ENCODE assay signal across 17 cellular contexts in the genomic region with DNA sequence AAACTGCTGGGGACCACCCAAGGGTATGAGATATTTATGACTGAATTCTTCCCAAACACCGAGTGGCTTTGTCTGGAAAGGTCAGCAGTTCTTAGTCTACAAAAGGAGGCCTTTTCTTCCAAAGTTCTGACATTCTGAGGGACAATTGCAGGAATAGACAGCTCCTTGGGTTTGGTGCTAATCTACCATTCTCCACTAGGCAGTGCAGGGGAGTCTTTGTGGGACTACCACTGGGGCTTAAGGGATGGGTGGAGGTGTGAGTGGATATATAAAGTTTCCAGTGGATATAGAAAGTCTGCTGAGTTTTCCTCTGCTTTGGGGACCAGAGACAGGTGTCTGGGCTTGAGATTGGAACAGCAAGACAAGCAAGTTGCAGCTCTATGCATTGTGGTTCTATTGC.
A peak's percentile ranks its signal among the peaks of the same experiment; 100 is the strongest.
DNase-seq lines count a peak whose midpoint lies in the region; ATAC-seq and TF ChIP-seq lines count a peak whose summit lies in the region.
"Had no signal": no experiment of that assay in that cellular context is flagged by ENCODE, and none has a peak within 500 bp of the region (broad histone marks: within the 10 kb centered on the region; RNA-seq: fewer than 3 reads in every experiment).

No MANE protein-coding gene starts in this region.

- H3K9ac ChIP-seq in H9 (ENCODE audit: extremely low read depth, insufficient read length, low read length), result no peak overlapping the region
- no peak overlapping the region for H3K9ac ChIP-seq in Loucy (ENCODE audit: low read depth, low read length, poor library complexity, severe bottlenecking)
- no peak overlapping the region for H3K9ac ChIP-seq in colonic mucosa (ENCODE audit: low read depth in 2 of 2, low read length in 2 of 2)

- no peak overlapping the region for H4K91ac ChIP-seq in H9 (ENCODE audit: insufficient read length, low read depth, low read length)

- no peak overlapping the region for H3K23ac ChIP-seq in H9 (ENCODE audit: insufficient read length, low read depth, low read length)

- no peak overlapping the region for H3K4me3 Mint-ChIP-seq in CD14-positive monocyte
- H3K4me3 Mint-ChIP-seq in H9, result no peak overlapping the region
- H3K4me3 Mint-ChIP-seq: B cell; CD4-positive, alpha-beta memory T cell; IgD-negative memory B cell had no signal

- H3K4me2 ChIP-seq in H9 (ENCODE audit: insufficient read depth, insufficient read length, low read length) (no peak overlapping the region), Loucy (ENCODE audit: low read depth, low read length, poor library complexity, severe bottlenecking) (no peak overlapping the region)

- H4K20me1 ChIP-seq in H9 (ENCODE audit: control insufficient read depth, insufficient read depth, insufficient read length) (no peaks in the 10 kb centered on the region), Loucy (ENCODE audit: insufficient read depth, low read length, poor library complexity, severe bottlenecking) (no peaks in the 10 kb centered on the region)

- H3F3A ChIP-seq in Loucy (ENCODE audit: low read depth), result no peaks in the 10 kb centered on the region

- no peak overlapping the region for H2BK12ac ChIP-seq in H9 (ENCODE audit: insufficient read length, low read depth, low read length)

- no peak overlapping the region for H4K8ac ChIP-seq in H9 (replicated peaks; ENCODE audit: insufficient read length, low read depth, low read length)

- no peak overlapping the region for H2AK5ac ChIP-seq in H9 (ENCODE audit: insufficient read length, low read length)

- H3K27ac Mint-ChIP-seq in CD14-positive monocyte (no peak overlapping the region), H9 (no peak overlapping the region)
- H3K27ac Mint-ChIP-seq: B cell; CD4-positive, alpha-beta memory T cell; IgD-negative memory B cell had no signal

- no peak overlapping the region for H2BK5ac ChIP-seq in H9 (ENCODE audit: insufficient read length, low read length)

- H3K9me3 ChIP-seq in H9 (ENCODE audit: control insufficient read depth, low read depth, low read length) (no peaks in the 10 kb centered on the region), Loucy (ENCODE audit: insufficient read depth, low read depth, low read length) (no peaks in the 10 kb centered on the region), tibial artery (no peaks in the 10 kb centered on the region), colonic mucosa (no peaks in the 10 kb centered on the region)

- H2BK20ac ChIP-seq in H9 (ENCODE audit: low read depth, low read length, poor library complexity, severe bottlenecking), result no peak overlapping the region

- H3K79me1 ChIP-seq in H9 (ENCODE audit: insufficient read depth, low read depth, low read length, poor library complexity, severe bottlenecking), result no peaks in the 10 kb centered on the region

- H3K9me3 Mint-ChIP-seq in CD14-positive monocyte, result peaks cover 2 to 8% (median 6%) of the 10 kb centered on the region in 7 donors
- H3K9me3 Mint-ChIP-seq in H9, result peaks cover 0 to 5% of the 10 kb centered on the region in 2 experiments; a peak in 2 of 5 replicates

- H3K79me2 ChIP-seq in H9 (ENCODE audit: insufficient read depth, low read length) (no peaks in the 10 kb centered on the region), Loucy (ENCODE audit: insufficient read depth, low read length) (no peaks in the 10 kb centered on the region)

- no peak overlapping the region for H3K4me3 ChIP-seq in Loucy (ENCODE audit: low read length, poor library complexity, severe bottlenecking)
- no peak overlapping the region for H3K4me3 ChIP-seq in tibial artery
- no peak overlapping the region for H3K4me3 ChIP-seq in colonic mucosa

- no peak overlapping the region for H3K4ac ChIP-seq in H9 (ENCODE audit: low read depth, low read length)

- no peak overlapping the region for H3K14ac ChIP-seq in H9 (ENCODE audit: insufficient read depth, low read length)

- ATAC-seq in GM21619 (IDR thresholded peaks at IDR 0.05; ENCODE audit: unreplicated experiment), result no peak

- H3K36me3 ChIP-seq in Loucy (ENCODE audit: insufficient read depth, low read length) (no peaks in the 10 kb centered on the region), tibial artery (no peaks in the 10 kb centered on the region), colonic mucosa (no peaks in the 10 kb centered on the region)

- no peak overlapping the region for H2BK120ac ChIP-seq in H9 (ENCODE audit: low read depth, low read length, poor library complexity, severe bottlenecking)

- H3K27me3 ChIP-seq in H9 (ENCODE audit: insufficient read depth, low read length) (no peaks in the 10 kb centered on the region), Loucy (ENCODE audit: insufficient read depth, low read length, poor library complexity, severe bottlenecking) (no peaks in the 10 kb centered on the region), tibial artery (no peaks in the 10 kb centered on the region), colonic mucosa (no peaks in the 10 kb centered on the region)

- H3K18ac ChIP-seq in H9 (ENCODE audit: insufficient read length, low read depth, low read length), result no peak overlapping the region

- no peak overlapping the region for H3K27ac ChIP-seq in H9 (ENCODE audit: insufficient read length, low read depth, low read length)
- no peak overlapping the region for H3K27ac ChIP-seq in tibial artery
- H3K27ac ChIP-seq in colonic mucosa, result no peak overlapping the region

- no peaks in the 10 kb centered on the region for H3K9me2 ChIP-seq in Loucy (replicated peaks; ENCODE audit: low read depth, low read length)

- no peak overlapping the region for H4K5ac ChIP-seq in H9 (ENCODE audit: insufficient read length, low read depth, low read length)

- H2AFZ ChIP-seq in H9 (ENCODE audit: low read length), result no peak overlapping the region
- H2AFZ ChIP-seq in Loucy (ENCODE audit: low read length), result no peak overlapping the region

- H3K27me3 Mint-ChIP-seq in CD14-positive monocyte (ENCODE audit: low read depth in 3 of 3) (peaks cover 8 to 9% (median 9%) of the 10 kb centered on the region in 3 donors), H9 (ENCODE audit: low read depth) (peaks cover 5% of the 10 kb centered on the region)

- H3K36me3 Mint-ChIP-seq in CD14-positive monocyte (no peaks in the 10 kb centered on the region), H9 (ENCODE audit: insufficient read depth in 1 of 3, low read depth in 3 of 3) (peaks cover 5 to 19% (median 18%) of the 10 kb centered on the region in 3 experiments; a peak in 6 of 7 replicates)
- H3K36me3 Mint-ChIP-seq: CD4-positive, alpha-beta memory T cell; IgD-negative memory B cell had no signal

- H2BK15ac ChIP-seq in H9 (ENCODE audit: low read depth, low read length), result no peak overlapping the region

- intact Hi-C loops in CD14-positive monocyte (cut with micrococcal nuclease), result no loop called here
- intact Hi-C loops in tibial artery (cut with DNase I; ENCODE audit: low total_unique reads), result no loop called here
- intact Hi-C loops in colonic mucosa (cut with DNase I), result no loop called here

- DNase-seq in CD14-positive monocyte (ENCODE audit: low spot score), result peak; percentile 11
- peak; percentile 4 for DNase-seq in H9
- peak; percentile 17 for DNase-seq in ecto neural progenitor cell (ENCODE audit: low spot score)
- DNase-seq in tibial artery, result no peak
- DNase-seq in colonic mucosa, result no peak
- no peak for DNase-seq in HUDEP-2 (lab: John Stamatoyannopoulos, UW; ENCODE audit: unreplicated experiment in 76 of 76)
- DNase-seq: C1 segment of cervical spinal cord; CD4-positive, alpha-beta memory T cell; COR-L47; DMS153; DMS79 treated with DMSO at 0.1 percent for 48 hours; GDM1; HCEC 1CT had no signal

- H3K4me1 Mint-ChIP-seq in CD14-positive monocyte (no peaks in the 10 kb centered on the region), H9 (no peaks in the 10 kb centered on the region)
- H3K4me1 Mint-ChIP-seq: B cell; CD4-positive, alpha-beta memory T cell had no signal

- no peak for TF ChIP-seq CTCF in CD14-positive monocyte (IDR thresholded peaks at IDR 0.05)
- peak; percentile 26; the same call in 1 of the 3 replicates for TF ChIP-seq CTCF in H9 (conservative IDR thresholded peaks at IDR 0.05)
- peak; percentile 17 for TF ChIP-seq CTCF in Loucy (conservative IDR thresholded peaks at IDR 0.05; ENCODE audit: low read length)
- no peak for TF ChIP-seq CTCF in tibial artery (IDR thresholded peaks at IDR 0.05)
- no peak for TF ChIP-seq CTCF in colonic mucosa (IDR thresholded peaks at IDR 0.05)

- no peak overlapping the region for H3K56ac ChIP-seq in H9 (ENCODE audit: insufficient read length, low read depth, low read length)

- no peak overlapping the region for H3T11ph ChIP-seq in H9 (ENCODE audit: low read length)

- no peaks in the 10 kb centered on the region for H3K4me1 ChIP-seq in H9 (ENCODE audit: insufficient read depth, low read length)
- H3K4me1 ChIP-seq in Loucy (ENCODE audit: insufficient read depth, low read length, poor library complexity, severe bottlenecking), result no peaks in the 10 kb centered on the region
- no peaks in the 10 kb centered on the region for H3K4me1 ChIP-seq in tibial artery
- no peaks in the 10 kb centered on the region for H3K4me1 ChIP-seq in colonic mucosa

- WGBS in H9 (ENCODE audit: extremely low coverage, insufficient read length, low lambda C conversion rate), result no CpG with 5 or more reads among the region's 1 CpG

- H3K23me2 ChIP-seq in H9 (ENCODE audit: insufficient read length, low read depth, low read length, poor library complexity, severe bottlenecking), result no peaks in the 10 kb centered on the region

Comparison
In these comparisons a context has a peak if more than half of its experiments do, and no peak if none do; other contexts are left out.
1. DNase-seq: peak in CD14-positive monocyte (single experiment), H9 (single experiment) and ecto neural progenitor cell (single experiment); none in tibial artery (0 of 2), colonic mucosa (single experiment) and HUDEP-2 (0 of 76).
2. CTCF ChIP-seq: peak in H9 (single experiment) and Loucy (single experiment); none in CD14-positive monocyte (single experiment), tibial artery (0 of 2) and colonic mucosa (single experiment).